Comparison of ENCODE assay signal across 8 cellular contexts in genomic region chr11:18700375-18700774, GRCh38. TPM values are rescaled to one million over a fixed set of nuclear protein-coding genes. Genes with fewer than 3 reads are reported as not detected.
A peak's percentile ranks its signal among the peaks of the same experiment; 100 is the strongest.
DNase-seq lines count a peak whose midpoint lies in the region; ATAC-seq and TF ChIP-seq lines count a peak whose summit lies in the region.

No MANE protein-coding gene starts in this region.

- peak overlapping the region; percentile 89; the same call in 1 of the 2 replicates for H3K4me2 ChIP-seq in BLaER1

- H3K27ac Mint-ChIP-seq in brain, result peak overlapping the region; percentile 24 to 65 (median 60)
- H3K27ac Mint-ChIP-seq in naive thymus-derived CD4-positive, alpha-beta T cell, result peak overlapping the region in 6 of 9 donors; percentile 42 to 90 (median 79)

- CTCF ChIA-PET in naive thymus-derived CD4-positive, alpha-beta T cell (lab: Charles Lee), result no interaction called here
- CTCF ChIA-PET in GM10248 (lab: Yijun Ruan, JAX), result interaction anchor here (1.1 to 1.8 kb wide), 2 partner anchors 22 to 31 kb away, joined by 3 to 4 read pairs; no protein-coding TSS in a partner anchor

- H3K27me3 ChIP-seq in BLaER1, result peaks cover 8% of the 10 kb centered on the region
- H3K27me3 ChIP-seq in naive thymus-derived CD4-positive, alpha-beta T cell (ENCODE audit: control insufficient read depth in 2 of 2, insufficient read depth in 2 of 2, low read length in 2 of 2), result no peaks in the 10 kb centered on the region

- intact Hi-C loops in naive thymus-derived CD4-positive, alpha-beta T cell (cut with micrococcal nuclease), result no loop called here

- no peak overlapping the region for H3K27ac ChIP-seq in BLaER1
- H3K27ac ChIP-seq in naive thymus-derived CD4-positive, alpha-beta T cell (ENCODE audit: low read depth, low read length), result no peak overlapping the region

- peaks cover 8% of the 10 kb centered on the region; the same call in 1 of the 2 replicates for H3K36me3 ChIP-seq in BLaER1
- no peaks in the 10 kb centered on the region for H3K36me3 ChIP-seq in naive thymus-derived CD4-positive, alpha-beta T cell (ENCODE audit: control insufficient read depth in 2 of 3, insufficient read depth in 3 of 3, low read length in 3 of 3)

- H3K4me3 Mint-ChIP-seq in brain, result peak overlapping the region; percentile 83 to 95 (median 91)
- peak overlapping the region; percentile 61 to 89 (median 82) for H3K4me3 Mint-ChIP-seq in naive thymus-derived CD4-positive, alpha-beta T cell

- ATAC-seq in naive thymus-derived CD4-positive, alpha-beta T cell, result no peak
- no peak for ATAC-seq in GM19023 (IDR thresholded peaks at IDR 0.05; ENCODE audit: unreplicated experiment)
- ATAC-seq in HG03135 (IDR thresholded peaks at IDR 0.05; ENCODE audit: unreplicated experiment), result no peak

- peaks cover 0 to 5% (median 0%) of the 10 kb centered on the region in 5 experiments for H3K9me3 Mint-ChIP-seq in brain
- no peaks in the 10 kb centered on the region for H3K9me3 Mint-ChIP-seq in naive thymus-derived CD4-positive, alpha-beta T cell

- DNase-seq in HK-2 (ENCODE audit: unreplicated experiment), result peak; percentile 17
- no peak for DNase-seq in naive thymus-derived CD4-positive, alpha-beta T cell
- no peak for DNase-seq in GM10248 (ENCODE audit: extremely low spot score)
- DNase-seq in ureter (ENCODE audit: low spot score), result no peak

- no peaks in the 10 kb centered on the region for H3K36me3 Mint-ChIP-seq in brain
- H3K36me3 Mint-ChIP-seq in naive thymus-derived CD4-positive, alpha-beta T cell, result no peaks in the 10 kb centered on the region

- no peak overlapping the region for H3K4me3 ChIP-seq in BLaER1
- H3K4me3 ChIP-seq in naive thymus-derived CD4-positive, alpha-beta T cell (ENCODE audit: low read length), result no peak overlapping the region

- H3K4me1 ChIP-seq in BLaER1, result peaks cover 15% of the 10 kb centered on the region
- peaks cover 9 to 11% of the 10 kb centered on the region in 2 donors for H3K4me1 ChIP-seq in naive thymus-derived CD4-positive, alpha-beta T cell (ENCODE audit: control insufficient read depth in 2 of 2, insufficient read depth in 2 of 2, low read length in 2 of 2)

- TF ChIP-seq CTCF in brain (conservative IDR thresholded peaks at IDR 0.05), result no peak
- no peak for TF ChIP-seq CTCF in GM10248 (IDR thresholded peaks at IDR 0.05; ENCODE audit: control extremely low read depth, extremely low read depth, low read depth, missing control alignments)

- H4K20me1 ChIP-seq in BLaER1, result no peaks in the 10 kb centered on the region

- peaks cover 19% of the 10 kb centered on the region for H3K27me3 Mint-ChIP-seq in brain
- H3K27me3 Mint-ChIP-seq in naive thymus-derived CD4-positive, alpha-beta T cell, result peaks cover 0 to 57% (median 0%) of the 10 kb centered on the region in 5 donors

- no peaks in the 10 kb centered on the region for H3K9me3 ChIP-seq in BLaER1
- H3K9me3 ChIP-seq in naive thymus-derived CD4-positive, alpha-beta T cell (ENCODE audit: control insufficient read depth in 2 of 3, low read length in 3 of 3), result no peaks in the 10 kb centered on the region

- peaks cover 39% of the 10 kb centered on the region for H3K4me1 Mint-ChIP-seq in brain
- H3K4me1 Mint-ChIP-seq in naive thymus-derived CD4-positive, alpha-beta T cell, result peaks cover 17 to 41% (median 32%) of the 10 kb centered on the region in 7 donors

- POLR2A ChIA-PET in naive thymus-derived CD4-positive, alpha-beta T cell (lab: Charles Lee), result interaction anchor here (0.9 kb wide), 1 partner anchor 174 kb away, joined by 3 read pairs; no protein-coding TSS in a partner anchor
- POLR2A ChIA-PET in GM10248 (lab: Yijun Ruan, JAX), result no interaction called here

- H3K9ac ChIP-seq in BLaER1, result no peak overlapping the region

RNA-seq across cellular contexts. Expression of gene TMEM86A, which starts 1.8 kb away (rescaled TPM):
- 2.6 TPM for polyA plus RNA-seq in brain (ENCODE audit: insufficient read depth, low read depth, low replicate concordance)
- 1 to 10 TPM in 4 of 5 experiments, under 1 TPM in 1; 0.53 to 6.5 (median 5.5) TPM for total RNA-seq in naive thymus-derived CD4-positive, alpha-beta T cell
- 1 to 10 TPM in 1 of 2 donors, under 1 TPM in 1; 0.69 to 1.3 TPM for polyA plus RNA-seq in naive thymus-derived CD4-positive, alpha-beta T cell
- 4.6 TPM for total RNA-seq in ureter

RNA-seq across cellular contexts. Expression of gene IGSF22, which starts 25.6 kb away (rescaled TPM):
- polyA plus RNA-seq in brain (ENCODE audit: insufficient read depth, low read depth, low replicate concordance), result not detected
- total RNA-seq in naive thymus-derived CD4-positive, alpha-beta T cell, result 1 to 10 TPM; 1.5 to 5.8 (median 4.5) TPM
- 1 to 10 TPM; 2.0 to 2.6 TPM for polyA plus RNA-seq in naive thymus-derived CD4-positive, alpha-beta T cell
- total RNA-seq in ureter, result 4.1 TPM
